In the genomic region with DNA sequence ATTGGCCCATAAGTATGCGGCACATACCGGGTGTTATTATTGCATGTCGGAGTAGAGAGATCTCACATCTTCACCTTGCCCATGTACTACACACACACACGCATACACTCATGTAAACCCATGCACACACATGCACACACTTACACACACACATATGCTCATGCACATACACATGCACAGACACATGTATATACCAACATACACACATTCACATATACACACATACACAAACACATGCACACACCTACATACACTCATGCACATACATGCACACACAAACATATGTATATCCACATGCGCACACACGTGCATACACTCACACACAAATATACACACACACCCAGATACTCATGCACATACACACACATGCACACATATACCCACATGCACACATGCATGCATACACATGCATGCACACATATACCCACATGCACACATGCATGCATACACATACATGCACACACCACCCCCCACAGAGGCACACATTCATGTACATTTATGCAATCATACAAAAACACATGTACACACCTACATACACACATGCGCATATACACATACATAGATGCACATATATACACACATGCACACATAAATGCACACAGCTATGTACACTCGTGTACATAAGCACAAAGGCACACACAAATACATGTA, we compare ENCODE assay signal across 26 cellular contexts. TPM values are rescaled to one million over a fixed set of nuclear protein-coding genes. Genes with fewer than 3 reads are reported as not detected.
DNase-seq lines count a peak whose midpoint lies in the region; ATAC-seq and TF ChIP-seq lines count a peak whose summit lies in the region.
"Had no signal": no experiment of that assay in that cellular context is flagged by ENCODE, and none has a peak within 500 bp of the region (broad histone marks: within the 10 kb centered on the region; RNA-seq: fewer than 3 reads in every experiment).

No MANE protein-coding gene starts in this region.

- H4K91ac ChIP-seq in neuronal stem cell (ENCODE audit: low read depth, low read length, poor library complexity), result peak overlapping the region; percentile 50

- no peak overlapping the region for H3K9ac ChIP-seq in KMS-11
- no peak overlapping the region for H3K9ac ChIP-seq in neuronal stem cell (ENCODE audit: low read depth, low read length, poor library complexity)
- H3K9ac ChIP-seq: neural progenitor cell, parathyroid adenoma had no signal

- intact Hi-C loops in activated naive CD4-positive, alpha-beta T cell treated with anti-CD3 and anti-CD28 coated beads for 36 hours (cut with micrococcal nuclease), result loop anchor here (1.0 to 5.0 kb wide), 4 partner anchors 11 to 615 kb away; partner anchors contain the start of gene CYP4V2
- intact Hi-C loops in lower lobe of right lung (cut with DNase I), result no loop called here

- H3K27ac ChIP-seq in KMS-11 (no peak overlapping the region), neuronal stem cell (replicated peaks; ENCODE audit: low read length) (no peak overlapping the region), hepatocyte (no peak overlapping the region), lower lobe of right lung (no peak overlapping the region)
- H3K27ac ChIP-seq in effector memory CD4-positive, alpha-beta T cell (ENCODE audit: insufficient read depth, low read length, poor library complexity, severe bottlenecking), result peak overlapping the region; percentile 15
- H3K27ac ChIP-seq: brain microvascular endothelial cell, neural progenitor cell, parathyroid adenoma, upper lobe of right lung had no signal

- H3K79me1 ChIP-seq in neuronal stem cell (ENCODE audit: low read depth, low read length), result no peaks in the 10 kb centered on the region

- H3K4me3 ChIP-seq in KMS-11 (IDR thresholded peaks at IDR 0.05; ENCODE audit: insufficient read depth, low read depth, low read length) (no peak overlapping the region), neuronal stem cell (ENCODE audit: low read length in 2 of 2) (peak overlapping the region in 1 of 2 donors; percentile 42), hepatocyte (no peak overlapping the region), lower lobe of right lung (no peak overlapping the region)
- no peak overlapping the region for H3K4me3 ChIP-seq in effector memory CD4-positive, alpha-beta T cell (ENCODE audit: insufficient read depth, low read depth, low read length, poor library complexity, severe bottlenecking)
- H3K4me3 ChIP-seq: gastrocnemius medialis, neural progenitor cell, skin epidermis, upper lobe of right lung had no signal

- H3K4me1 Mint-ChIP-seq in activated naive CD4-positive, alpha-beta T cell treated with anti-CD3 and anti-CD28 coated beads for 36 hours (ENCODE audit: low read depth), result peaks cover 34% of the 10 kb centered on the region

- 0 out of 2 replicates have a peak overlapping the region, but pooled peaks have one; percentile 45 for H2AFZ ChIP-seq in KMS-11 (ENCODE audit: low read depth)
- no peak overlapping the region for H2AFZ ChIP-seq in neuronal stem cell (ENCODE audit: low read length)
- no peak overlapping the region for H2AFZ ChIP-seq in hepatocyte
- H2AFZ ChIP-seq: neural progenitor cell, parathyroid adenoma had no signal

- H3K14ac ChIP-seq in neuronal stem cell (ENCODE audit: low read length), result no peak overlapping the region

- H3K18ac ChIP-seq in neuronal stem cell (ENCODE audit: low read length), result no peak overlapping the region

- no peak for TF ChIP-seq CTCF in KMS-11 (conservative IDR thresholded peaks at IDR 0.05; ENCODE audit: low read depth, low read length)
- TF ChIP-seq CTCF in hepatocyte (IDR thresholded peaks at IDR 0.05; ENCODE audit: poor library complexity), result no peak
- TF ChIP-seq CTCF in lower lobe of right lung (IDR thresholded peaks at IDR 0.05), result no peak

- no peaks in the 10 kb centered on the region for H3K36me3 ChIP-seq in KMS-11 (ENCODE audit: insufficient read depth)
- H3K36me3 ChIP-seq in effector memory CD4-positive, alpha-beta T cell (ENCODE audit: control insufficient read depth, insufficient read depth, low read length), result no peaks in the 10 kb centered on the region
- peaks cover 0 to 3% of the 10 kb centered on the region in 2 donors for H3K36me3 ChIP-seq in neuronal stem cell (replicated peaks in 1 of 2; ENCODE audit: control insufficient read depth in 2 of 2, insufficient read depth in 2 of 2, low read length in 2 of 2)
- H3K36me3 ChIP-seq in hepatocyte (replicated peaks; ENCODE audit: insufficient read depth, low read depth), result no peaks in the 10 kb centered on the region
- peaks cover 7% of the 10 kb centered on the region for H3K36me3 ChIP-seq in lower lobe of right lung
- H3K36me3 ChIP-seq: brain microvascular endothelial cell, gastrocnemius medialis, neural progenitor cell had no signal

- H3K27me3 ChIP-seq in KMS-11 (ENCODE audit: insufficient read depth, low read depth) (no peaks in the 10 kb centered on the region), neuronal stem cell (ENCODE audit: control insufficient read depth in 3 of 3, insufficient read depth in 3 of 3, low read depth in 1 of 3, low read length in 3 of 3) (peaks cover 0 to 2% (median 0%) of the 10 kb centered on the region in 3 experiments), hepatocyte (no peaks in the 10 kb centered on the region), lower lobe of right lung (ENCODE audit: low read depth) (no peaks in the 10 kb centered on the region)
- no peaks in the 10 kb centered on the region for H3K27me3 ChIP-seq in effector memory CD4-positive, alpha-beta T cell (replicated peaks; ENCODE audit: control insufficient read depth, insufficient read depth, low read length, poor library complexity, severe bottlenecking)
- H3K27me3 ChIP-seq: brain microvascular endothelial cell, gastrocnemius medialis, neural progenitor cell, upper lobe of right lung had no signal

- CTCF ChIA-PET in activated naive CD4-positive, alpha-beta T cell treated with anti-CD3 and anti-CD28 coated beads for 36 hours (lab: Charles Lee), result interaction anchor here (1.3 to 5.1 kb wide), 2 partner anchors 11 to 39 kb away, joined by 3 to 44 read pairs; partner anchors contain the start of gene CYP4V2

- no peak overlapping the region for H3K27ac Mint-ChIP-seq in activated naive CD4-positive, alpha-beta T cell treated with anti-CD3 and anti-CD28 coated beads for 36 hours
- H3K27ac Mint-ChIP-seq: H9; T-helper 2 cell treated with Interferon-gamma antibody and Interleukin-4, amounts not matched to agents 5 μg/mL and 100 μg/mL, for 36 hours had no signal

- no peak overlapping the region for H4K8ac ChIP-seq in neuronal stem cell (ENCODE audit: low read depth, low read length)

- H3K23ac ChIP-seq in neuronal stem cell (ENCODE audit: low read depth, low read length, poor library complexity), result no peak overlapping the region

- H3K4ac ChIP-seq in neuronal stem cell (ENCODE audit: low read length), result no peak overlapping the region

- no peak overlapping the region for H2AK5ac ChIP-seq in neuronal stem cell (ENCODE audit: low read depth, low read length)

- H2BK120ac ChIP-seq in neuronal stem cell (ENCODE audit: low read depth, low read length), result no peak overlapping the region

- no peak for DNase-seq in activated naive CD4-positive, alpha-beta T cell treated with anti-CD3 and anti-CD28 coated beads for 36 hours
- no peak for DNase-seq in activated naive CD4-positive, alpha-beta T cell (lab: John Stamatoyannopoulos, UW)
- no peak for DNase-seq in effector memory CD4-positive, alpha-beta T cell
- DNase-seq in neuronal stem cell (ENCODE audit: low spot score), result no peak
- DNase-seq in hepatocyte (ENCODE audit: low spot score), result no peak
- no peak for DNase-seq in lower lobe of right lung
- no peak for DNase-seq in NCI-H2107 (lab: John Stamatoyannopoulos, UW)
- DNase-seq: cerebellar nuclear complex, gastrocnemius medialis, NCI-H1092, NCI-H446 treated with DMSO at 0.1 percent for 48 hours, NCI-H774, SIG-M5 had no signal

- H3K9me3 ChIP-seq in effector memory CD4-positive, alpha-beta T cell (ENCODE audit: control insufficient read depth, low read length), result no peaks in the 10 kb centered on the region
- H3K9me3 ChIP-seq in neuronal stem cell (replicated peaks in 1 of 2; ENCODE audit: control insufficient read depth in 2 of 2, insufficient read depth in 1 of 2, low read depth in 1 of 2, low read length in 2 of 2) (peaks cover 0 to 7% of the 10 kb centered on the region in 2 donors), hepatocyte (ENCODE audit: low read depth) (no peaks in the 10 kb centered on the region), lower lobe of right lung (no peaks in the 10 kb centered on the region)
- H3K9me3 ChIP-seq: gastrocnemius medialis, upper lobe of right lung had no signal

- H3K36me3 Mint-ChIP-seq in activated naive CD4-positive, alpha-beta T cell treated with anti-CD3 and anti-CD28 coated beads for 36 hours (ENCODE audit: low read depth), result no peaks in the 10 kb centered on the region
- H3K36me3 Mint-ChIP-seq: CD14-positive monocyte, neural progenitor cell had no signal

- H3K9me2 ChIP-seq in hepatocyte (replicated peaks; ENCODE audit: insufficient read depth), result no peaks in the 10 kb centered on the region

- H2BK12ac ChIP-seq in neuronal stem cell (ENCODE audit: low read length), result no peak overlapping the region

- no peak overlapping the region for H2BK5ac ChIP-seq in neuronal stem cell (ENCODE audit: low read length)

- ATAC-seq in lower lobe of right lung, result no peak

- no CpG with 5 or more reads among the region's 8 CpGs for WGBS in neuronal stem cell (ENCODE audit: extremely low coverage in 2 of 2, insufficient read length in 2 of 2, insufficient replicate concordance in 1 of 2), 2 donors
- whole genome bisulfite sequencing in hepatocyte (ENCODE audit: low lambda C conversion rate, missing lambda C conversion rate), result 97% methylated on average over 8 of the region's 8 CpGs

- no peak overlapping the region for H2BK15ac ChIP-seq in neuronal stem cell (ENCODE audit: low read length)

- H3K4me2 ChIP-seq in KMS-11 (no peak overlapping the region; the same call in 1 of the 2 replicates), neuronal stem cell (ENCODE audit: insufficient read depth, low read length, poor library complexity, severe bottlenecking) (no peak overlapping the region), hepatocyte (no peak overlapping the region)
- H3K4me2 ChIP-seq: neural progenitor cell had no signal

- peak overlapping the region; percentile 61 for H3K4me3 Mint-ChIP-seq in activated naive CD4-positive, alpha-beta T cell treated with anti-CD3 and anti-CD28 coated beads for 36 hours
- H3K4me3 Mint-ChIP-seq: activated CD8-positive, alpha-beta memory T cell treated with anti-CD3 and anti-CD28 coated beads, Interleukin-2, amount 10 ng/mL, durations not matched to agents 7 days and 5 days; H9; neural progenitor cell; T-helper 2 cell treated with Interferon-gamma antibody and Interleukin-4, amounts not matched to agents 5 μg/mL and 100 μg/mL, for 36 hours had no signal

- H3K79me2 ChIP-seq in KMS-11 (ENCODE audit: insufficient read depth, low read depth), result no peaks in the 10 kb centered on the region
- no peaks in the 10 kb centered on the region for H3K79me2 ChIP-seq in hepatocyte
- H3K79me2 ChIP-seq: parathyroid adenoma had no signal

- no peaks in the 10 kb centered on the region for H3K27me3 Mint-ChIP-seq in activated naive CD4-positive, alpha-beta T cell treated with anti-CD3 and anti-CD28 coated beads for 36 hours (ENCODE audit: low read depth)
- H3K27me3 Mint-ChIP-seq: activated CD8-positive, alpha-beta memory T cell treated with anti-CD3 and anti-CD28 coated beads, Interleukin-2, amount 10 ng/mL, durations not matched to agents 7 days and 5 days had no signal

- no peaks in the 10 kb centered on the region for H4K20me1 ChIP-seq in KMS-11 (ENCODE audit: insufficient read depth)
- no peaks in the 10 kb centered on the region for H4K20me1 ChIP-seq in hepatocyte (ENCODE audit: insufficient read depth, poor library complexity, severe bottlenecking)

- H3K9me3 Mint-ChIP-seq in activated naive CD4-positive, alpha-beta T cell treated with anti-CD3 and anti-CD28 coated beads for 36 hours, result no peaks in the 10 kb centered on the region
- H3K9me3 Mint-ChIP-seq: activated T-cell treated with anti-CD3 and anti-CD28 coated beads, Interleukin-2, amount 50 U/mL, for 4 hours; neural progenitor cell had no signal

- H3K4me1 ChIP-seq in KMS-11 (ENCODE audit: low read depth, poor library complexity, severe bottlenecking) (peaks cover 6% of the 10 kb centered on the region), neuronal stem cell (ENCODE audit: control insufficient read depth in 2 of 2, insufficient read depth in 1 of 2, low read depth in 1 of 2, low read length in 2 of 2) (peaks cover 0 to 5% of the 10 kb centered on the region in 2 donors), hepatocyte (ENCODE audit: insufficient read depth) (no peaks in the 10 kb centered on the region), lower lobe of right lung (no peaks in the 10 kb centered on the region)
- H3K4me1 ChIP-seq in effector memory CD4-positive, alpha-beta T cell (ENCODE audit: control insufficient read depth, insufficient read depth, low read length, poor library complexity, severe bottlenecking), result no peaks in the 10 kb centered on the region
- H3K4me1 ChIP-seq: gastrocnemius medialis, neural progenitor cell, upper lobe of right lung had no signal

RNA-seq across cellular contexts. Expression of gene CYP4V2, which starts 11.2 kb away (rescaled TPM):
- total RNA-seq in activated naive CD4-positive, alpha-beta T cell treated with anti-CD3 and anti-CD28 coated beads for 36 hours, result 1 to 10 TPM; 3.3 TPM
- 0.99 TPM for polyA plus RNA-seq in neuronal stem cell (2013, experiment 1 of 2)
- polyA plus RNA-seq in neuronal stem cell (2013, experiment 2 of 2), result 1.2 TPM
- total RNA-seq in hepatocyte (17.5 and 24.6 TPM in 2 replicates), lower lobe of right lung (38.6 TPM)
- polyA plus RNA-seq in hepatocyte, result 8.0 and 12.2 TPM in 2 replicates

RNA-seq across cellular contexts. Expression of gene KLKB1, which starts 24.7 kb away (rescaled TPM):
- total RNA-seq in activated naive CD4-positive, alpha-beta T cell treated with anti-CD3 and anti-CD28 coated beads for 36 hours, result not detected
- 0.06 TPM for polyA plus RNA-seq in neuronal stem cell (2013, experiment 1 of 2)
- 0.03 TPM for polyA plus RNA-seq in neuronal stem cell (2013, experiment 2 of 2)
- 16.1 and 20.3 TPM in 2 replicates for total RNA-seq in hepatocyte
- 7.7 and 8.8 TPM in 2 replicates for polyA plus RNA-seq in hepatocyte
- 1.6 TPM for total RNA-seq in lower lobe of right lung
- total RNA-seq: A172, Daoy had no signal
- polyA plus RNA-seq: CD14-positive monocyte had no signal
